In genomic region chr20:46438156-46438750, GRCh38 we compare ENCODE assay signal across 9 cellular contexts. TPM values are rescaled to one million over a fixed set of nuclear protein-coding genes. Genes with fewer than 3 reads are reported as not detected.
DNase-seq lines count a peak whose midpoint lies in the region; ATAC-seq, FAIRE-seq and TF ChIP-seq lines count a peak whose summit lies in the region.
"Had no signal": no experiment of that assay in that cellular context is flagged by ENCODE, and none has a peak within 500 bp of the region (broad histone marks: within the 10 kb centered on the region; RNA-seq: fewer than 3 reads in every experiment).

No MANE protein-coding gene starts in this region.

- peak; percentile 32 for TF ChIP-seq CTCF in astrocyte (IDR thresholded peaks at IDR 0.05; ENCODE audit: insufficient read depth, low read depth, low read length)
- TF ChIP-seq CTCF in uterus (IDR thresholded peaks at IDR 0.05) = no peak

- H3K27me3 ChIP-seq in astrocyte (ENCODE audit: insufficient read depth, low read length) (no peaks in the 10 kb centered on the region), uterus (no peaks in the 10 kb centered on the region)

- no peaks in the 10 kb centered on the region for H3K4me1 ChIP-seq in astrocyte (ENCODE audit: insufficient read depth, low read length)
- H3K4me1 ChIP-seq in uterus = no peaks in the 10 kb centered on the region

- H3K9ac ChIP-seq in astrocyte (ENCODE audit: low read length) = no peak overlapping the region

- intact Hi-C loops in uterus (cut with DNase I; ENCODE audit: low total_unique reads) = no loop called here

- H3K36me3 ChIP-seq in astrocyte (ENCODE audit: insufficient read depth, low read length) (no peaks in the 10 kb centered on the region), uterus (no peaks in the 10 kb centered on the region)

- TF ChIP-seq POLR2A in uterus (IDR thresholded peaks at IDR 0.05) = no peak

- no peaks in the 10 kb centered on the region for H4K20me1 ChIP-seq in astrocyte (ENCODE audit: insufficient read depth, low read length)

- H3K4me3 Mint-ChIP-seq in astrocyte (ENCODE audit: unreplicated experiment) = no peak overlapping the region
- H3K4me3 Mint-ChIP-seq: IgD-negative memory B cell had no signal

- H3K9me3 ChIP-seq in astrocyte (ENCODE audit: insufficient read depth, low read depth, low read length) = no peaks in the 10 kb centered on the region
- no peaks in the 10 kb centered on the region for H3K9me3 ChIP-seq in uterus

- no peak overlapping the region for H3K4me2 ChIP-seq in astrocyte (ENCODE audit: low read length)

- ATAC-seq in left lobe of liver (peak; percentile 79), GM18870 (IDR thresholded peaks at IDR 0.05; ENCODE audit: unreplicated experiment) (no peak)

- H3K4me1 Mint-ChIP-seq in astrocyte (ENCODE audit: low read depth, unreplicated experiment) = peaks cover 5% of the 10 kb centered on the region
- H3K4me1 Mint-ChIP-seq: IgD-negative memory B cell had no signal

- H3K27ac Mint-ChIP-seq in astrocyte (ENCODE audit: unreplicated experiment) = no peak overlapping the region
- H3K27ac Mint-ChIP-seq: IgD-negative memory B cell had no signal

- DNase-seq in CD1c-positive myeloid dendritic cell (ENCODE audit: extremely low spot score) (peak; percentile 50), GM19239 (ENCODE audit: insufficient read length, low spot score) (peak; percentile 12), NCI-H460 (ENCODE audit: extremely low read depth, low read depth) (peak; percentile 41), astrocyte (ENCODE audit: low read depth) (peak; percentile 3), left lobe of liver (ENCODE audit: low spot score) (no peak), uterus (no peak)
- DNase-seq in activated CD4-positive, CD25-positive, alpha-beta regulatory T cell (lab: John Stamatoyannopoulos, UW) = no peak

- no peak overlapping the region for H2AFZ ChIP-seq in astrocyte (ENCODE audit: low read depth, low read length)

- no peaks in the 10 kb centered on the region for H3K36me3 Mint-ChIP-seq in astrocyte (ENCODE audit: low read depth, unreplicated experiment)
- H3K36me3 Mint-ChIP-seq: IgD-negative memory B cell had no signal

- H3K27ac ChIP-seq in astrocyte (ENCODE audit: low read depth, low read length) (no peak overlapping the region), uterus (no peak overlapping the region)

- peaks cover 4% of the 10 kb centered on the region for H3K9me3 Mint-ChIP-seq in astrocyte (ENCODE audit: unreplicated experiment)
- H3K9me3 Mint-ChIP-seq: IgD-negative memory B cell had no signal

- H3K79me2 ChIP-seq in astrocyte (ENCODE audit: insufficient read depth, low read length) = no peaks in the 10 kb centered on the region

- no peak overlapping the region for H3K4me3 ChIP-seq in astrocyte (ENCODE audit: insufficient read depth, low read depth, low read length)
- no peak overlapping the region for H3K4me3 ChIP-seq in uterus

- FAIRE-seq in GM19239 (lab: Jason Lieb, UNC) (no peak), astrocyte (lab: Jason Lieb, UNC) (no peak)

- H3K27me3 Mint-ChIP-seq in astrocyte (ENCODE audit: low read depth, unreplicated experiment) = peaks cover 13% of the 10 kb centered on the region

RNA-seq across cellular contexts. Expression of gene ELMO2, which starts 31.8 kb away (rescaled TPM):
- 14.1 and 22.3 TPM in 2 replicates for total RNA-seq in NCI-H460 (2014; rRNA removed; shearing (Covaris generic))
- 17.6 and 26.8 TPM in 2 replicates for polyA plus RNA-seq in NCI-H460 (2014; cell fraction: nucleus; rRNA removed)
- 53.4 and 56.7 TPM in 2 replicates for total RNA-seq in astrocyte
- total RNA-seq in left lobe of liver = 16.4 TPM
- 100 to 1,000 TPM in 1 of 4 donors, 10 to 100 TPM in 3; 18.5 to 112 (median 57.2) TPM for total RNA-seq in uterus

Comparison
In these comparisons a context has a peak if more than half of its experiments do, and no peak if none do; other contexts are left out.
1. DNase-seq: peak in CD1c-positive myeloid dendritic cell (single experiment), GM19239 (single experiment), NCI-H460 (single experiment) and astrocyte (single experiment); none in left lobe of liver (single experiment), activated CD4-positive, CD25-positive, alpha-beta regulatory T cell (0 of 4) and uterus (0 of 2).